Comparison of ENCODE assay signal across 8 cellular contexts in genomic region chr20:5001174-5002076, GRCh38. TPM values are rescaled to one million over a fixed set of nuclear protein-coding genes. Genes with fewer than 3 reads are reported as not detected.
A peak's percentile ranks its signal among the peaks of the same experiment; 100 is the strongest.
DNase-seq lines count a peak whose midpoint lies in the region; ATAC-seq and TF ChIP-seq lines count a peak whose summit lies in the region.

Gene SLC23A2 (minus strand): TSS chr20:5001510. CDS start chr20:4932562, 68,948 bp downstream.

- H3K27me3 Mint-ChIP-seq in chondrocyte (ENCODE audit: low read depth) = no peaks in the 10 kb centered on the region

- no peaks in the 10 kb centered on the region for H3K9me3 Mint-ChIP-seq in chondrocyte (ENCODE audit: low read depth)

- H3K4me3 ChIP-seq in LNCaP clone FGC (ENCODE audit: low read depth, low read length) = peak within 1 kb of the TSS; percentile 74
- peak within 1 kb of the TSS; percentile 75 to 84 for H3K4me3 ChIP-seq in left lung

- no peaks in the 10 kb centered on the region for H3K27me3 ChIP-seq in left lung

- H3K4me1 ChIP-seq in left lung = peaks cover 6 to 37% of the 10 kb centered on the region in 2 donors

- no peaks in the 10 kb centered on the region for H3K36me3 Mint-ChIP-seq in chondrocyte (ENCODE audit: low read depth)

- TF ChIP-seq CTCF in LNCaP clone FGC (IDR thresholded peaks at IDR 0.05; ENCODE audit: control insufficient read depth, extremely low read depth, insufficient read depth) (no peak), chondrocyte (IDR thresholded peaks at IDR 0.05) (no peak), left lung (IDR thresholded peaks at IDR 0.05) (no peak)

- DNase-seq in 8988T (peak; percentile 88), LNCaP clone FGC (ENCODE audit: low read depth) (no peak), chondrocyte (ENCODE audit: low spot score) (no peak), left lung (peak; percentile 42 to 92), dedifferentiated amniotic fluid mesenchymal stem cell (ENCODE audit: extremely low spot score) (no peak)
- DNase-seq in activated CD4-positive, CD25-positive, alpha-beta regulatory T cell treated with anti-CD3 and anti-CD28 coated beads, Interleukin-2, amount 50 U/mL, for 72 hours = peak; percentile 53
- DNase-seq in stimulated activated CD4-positive, alpha-beta T cell treated with anti-CD3 and anti-CD28 coated beads, Interleukin-2, amount 100 ng/mL, for 4 hours (ENCODE audit: low read depth) = peak; percentile 55

- ATAC-seq in GM18505 (IDR thresholded peaks at IDR 0.05; ENCODE audit: unreplicated experiment) (peak; percentile 56), left lung (peak; percentile 86)

- peak within 1 kb of the TSS; percentile 95 for H3K4me3 Mint-ChIP-seq in chondrocyte (ENCODE audit: unreplicated experiment)

- H3K27ac ChIP-seq in left lung = peak within 1 kb of the TSS in 1 of 2 donors; percentile 37

- H3K27ac Mint-ChIP-seq in chondrocyte (ENCODE audit: unreplicated experiment) = peak within 1 kb of the TSS; percentile 84

- peaks cover 36% of the 10 kb centered on the region for H3K4me1 Mint-ChIP-seq in chondrocyte (ENCODE audit: low read depth)

- H3K9me3 ChIP-seq in left lung = no peaks in the 10 kb centered on the region

- intact Hi-C loops in left lung (cut with DNase I) = no loop called here

- TF ChIP-seq POLR2A in GM18505 (IDR thresholded peaks at IDR 0.05; ENCODE audit: borderline replicate concordance, extremely low read depth, insufficient read depth, insufficient read length) = peak; percentile 34

- no peaks in the 10 kb centered on the region for H3K36me3 ChIP-seq in left lung

RNA-seq across cellular contexts. Expression of gene SLC23A2, which starts in this region (rescaled TPM):
- 24.0 to 25.1 TPM (median 24.2 TPM) in 3 replicates for total RNA-seq in chondrocyte
- total RNA-seq in left lung = 10 to 100 TPM; 15.8 to 27.1 TPM

Comparison
In these comparisons a context has a peak if more than half of its experiments do, and no peak if none do; other contexts are left out.
1. DNase-seq: peak in 8988T (single experiment), activated CD4-positive, CD25-positive, alpha-beta regulatory T cell treated with anti-CD3 and anti-CD28 coated beads, Interleukin-2, amount 50 U/mL, for 72 hours (single experiment), left lung (2 of 2) and stimulated activated CD4-positive, alpha-beta T cell treated with anti-CD3 and anti-CD28 coated beads, Interleukin-2, amount 100 ng/mL, for 4 hours (single experiment); none in LNCaP clone FGC (single experiment), chondrocyte (single experiment) and dedifferentiated amniotic fluid mesenchymal stem cell (single experiment).